ENCODE assay signal across 1 cellular context in the genomic region with DNA sequence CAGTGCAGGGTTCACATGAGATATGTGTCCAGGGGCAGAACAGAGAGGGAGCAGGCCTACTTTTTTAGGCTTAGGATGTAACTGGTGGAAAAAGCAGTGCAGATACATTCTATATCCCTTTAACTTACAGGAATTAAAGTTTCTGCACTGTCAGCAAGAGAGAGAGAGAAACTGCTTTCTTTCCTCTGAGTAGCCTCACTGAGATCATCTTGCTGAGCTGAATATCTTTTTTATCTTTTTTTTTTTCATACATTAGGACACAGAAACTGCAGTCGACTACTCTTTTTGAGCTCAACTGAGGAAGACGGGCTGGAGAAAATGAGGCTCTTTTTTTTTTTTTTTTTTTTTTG.
TF ChIP-seq lines count a peak whose summit lies in the region.

No MANE protein-coding gene starts in this region.

TF ChIP-seq in K562, 482 proteins besides CTCF, POLR2A, EP300 and RAD21:
- no peak for TF ChIP-seq TAF1 (IDR thresholded peaks at IDR 0.05; ENCODE audit: control insufficient read depth, extremely low read depth, insufficient read depth, low read length, severe bottlenecking)
- TF ChIP-seq HOXB6 (CRISPR knock-in tag; IDR thresholded peaks at IDR 0.05; ENCODE audit: borderline replicate concordance): no peak
- peak; percentile 43 for TF ChIP-seq MAFK (IDR thresholded peaks at IDR 0.05; ENCODE audit: low read length)
- TF ChIP-seq KDM1A (IDR thresholded peaks at IDR 0.05): no peak
- TF ChIP-seq BHLHE40 (IDR thresholded peaks at IDR 0.05; ENCODE audit: low read length): no peak
- peak; percentile 65 for TF ChIP-seq ZNF316 (IDR thresholded peaks at IDR 0.05)
- TF ChIP-seq, protein P1, sequence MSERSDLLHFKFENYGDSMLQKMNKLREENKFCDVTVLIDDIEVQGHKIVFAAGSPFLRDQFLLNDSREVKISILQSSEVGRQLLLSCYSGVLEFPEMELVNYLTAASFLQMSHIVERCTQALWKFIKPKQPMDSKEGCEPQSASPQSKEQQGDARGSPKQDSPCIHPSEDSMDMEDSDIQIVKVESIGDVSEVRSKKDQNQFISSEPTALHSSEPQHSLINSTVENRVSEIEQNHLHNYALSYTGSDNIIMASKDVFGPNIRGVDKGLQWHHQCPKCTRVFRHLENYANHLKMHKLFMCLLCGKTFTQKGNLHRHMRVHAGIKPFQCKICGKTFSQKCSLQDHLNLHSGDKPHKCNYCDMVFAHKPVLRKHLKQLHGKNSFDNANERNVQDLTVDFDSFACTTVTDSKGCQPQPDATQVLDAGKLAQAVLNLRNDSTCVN (CRISPR knock-in tag; IDR thresholded peaks at IDR 0.05): no peak
- no peak for TF ChIP-seq ZNF75A (CRISPR knock-in tag; IDR thresholded peaks at IDR 0.05)
- TF ChIP-seq MITF (IDR thresholded peaks at IDR 0.05): no peak
- TF ChIP-seq ZFPM2 (CRISPR knock-in tag; IDR thresholded peaks at IDR 0.05): no peak
- TF ChIP-seq ZNF124 (CRISPR knock-in tag; IDR thresholded peaks at IDR 0.05): no peak
- TF ChIP-seq ILK (tag; IDR thresholded peaks at IDR 0.05; ENCODE audit: borderline replicate concordance, low read depth): no peak
- TF ChIP-seq HDGF (IDR thresholded peaks at IDR 0.05): no peak
- TF ChIP-seq NR3C1 (CRISPR knock-in tag; IDR thresholded peaks at IDR 0.05): no peak
- no peak for TF ChIP-seq ATF6 (CRISPR knock-in tag; IDR thresholded peaks at IDR 0.05)
- no peak for TF ChIP-seq MGA (IDR thresholded peaks at IDR 0.05)
- no peak for TF ChIP-seq RFX1 (IDR thresholded peaks at IDR 0.05)
- no peak for TF ChIP-seq YY1 (IDR thresholded peaks at IDR 0.05; ENCODE audit: borderline replicate concordance in 1 of 3, control insufficient read depth in 1 of 3, extremely low read depth in 1 of 3, insufficient read depth in 3 of 3, insufficient read length in 1 of 3, insufficient replicate concordance in 2 of 3, low read depth in 1 of 3, low read length in 2 of 3)
- TF ChIP-seq RBM34 (IDR thresholded peaks at IDR 0.05; ENCODE audit: borderline replicate concordance, insufficient read depth, low read length): no peak
- no peak for TF ChIP-seq TAF15 (IDR thresholded peaks at IDR 0.05; ENCODE audit: low read depth, low read length)
- peak; percentile 49 for TF ChIP-seq MAFG (tag; conservative IDR thresholded peaks at IDR 0.05)
- TF ChIP-seq NR1H2 (CRISPR knock-in tag; IDR thresholded peaks at IDR 0.05): no peak
- TF ChIP-seq, protein P2, sequence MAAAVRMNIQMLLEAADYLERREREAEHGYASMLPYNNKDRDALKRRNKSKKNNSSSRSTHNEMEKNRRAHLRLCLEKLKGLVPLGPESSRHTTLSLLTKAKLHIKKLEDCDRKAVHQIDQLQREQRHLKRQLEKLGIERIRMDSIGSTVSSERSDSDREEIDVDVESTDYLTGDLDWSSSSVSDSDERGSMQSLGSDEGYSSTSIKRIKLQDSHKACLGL (CRISPR knock-in tag; IDR thresholded peaks at IDR 0.05; ENCODE audit: borderline replicate concordance, poor library complexity, severe bottlenecking): no peak
